In the genomic region with DNA sequence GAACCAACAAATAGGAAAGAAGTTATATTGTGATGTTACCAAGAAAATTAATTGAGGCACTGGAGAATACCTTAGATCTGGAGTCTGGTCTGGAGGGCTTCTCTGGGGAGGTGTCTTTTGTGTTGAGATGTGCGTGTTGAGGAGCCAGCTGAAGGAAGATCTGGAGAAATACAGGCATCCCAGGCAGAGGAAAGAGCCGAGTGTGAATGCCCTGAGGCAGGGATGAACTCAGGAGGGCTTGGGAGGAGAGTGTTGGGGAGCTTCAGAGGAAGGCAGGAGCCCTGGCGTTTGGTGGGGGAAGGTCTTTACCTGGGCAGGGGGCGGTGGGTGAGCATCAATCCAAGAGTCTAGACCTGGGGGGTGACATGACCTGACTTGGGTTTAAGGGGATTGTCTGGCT, we compare ENCODE assay signal across 1 cellular context.
TF ChIP-seq lines count a peak whose summit lies in the region.

No MANE protein-coding gene starts in this region.

TF ChIP-seq in H1, 55 proteins besides CTCF, POLR2A, EP300 and RAD21:
- TF ChIP-seq, protein P1, sequence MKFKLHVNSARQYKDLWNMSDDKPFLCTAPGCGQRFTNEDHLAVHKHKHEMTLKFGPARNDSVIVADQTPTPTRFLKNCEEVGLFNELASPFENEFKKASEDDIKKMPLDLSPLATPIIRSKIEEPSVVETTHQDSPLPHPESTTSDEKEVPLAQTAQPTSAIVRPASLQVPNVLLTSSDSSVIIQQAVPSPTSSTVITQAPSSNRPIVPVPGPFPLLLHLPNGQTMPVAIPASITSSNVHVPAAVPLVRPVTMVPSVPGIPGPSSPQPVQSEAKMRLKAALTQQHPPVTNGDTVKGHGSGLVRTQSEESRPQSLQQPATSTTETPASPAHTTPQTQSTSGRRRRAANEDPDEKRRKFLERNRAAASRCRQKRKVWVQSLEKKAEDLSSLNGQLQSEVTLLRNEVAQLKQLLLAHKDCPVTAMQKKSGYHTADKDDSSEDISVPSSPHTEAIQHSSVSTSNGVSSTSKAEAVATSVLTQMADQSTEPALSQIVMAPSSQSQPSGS (IDR thresholded peaks at IDR 0.05; ENCODE audit: low read length) = no peak
- TF ChIP-seq SRF (IDR thresholded peaks at IDR 0.05; ENCODE audit: low read depth, low read length) (no peak), BCL11A (IDR thresholded peaks at IDR 0.05; ENCODE audit: low read depth in 2 of 2, low read length in 2 of 2) (no peak), GABPA (IDR thresholded peaks at IDR 0.05; ENCODE audit: borderline replicate concordance, insufficient read depth, low read length) (no peak), EZH2 (IDR thresholded peaks at IDR 0.05; ENCODE audit: low read depth, low read length, severe bottlenecking) (no peak), NRF1 (IDR thresholded peaks at IDR 0.05; ENCODE audit: low read depth, low read length) (no peak), GTF2F1 (IDR thresholded peaks at IDR 0.05; ENCODE audit: borderline replicate concordance, low read depth, low read length) (no peak), JUND (IDR thresholded peaks at IDR 0.05; ENCODE audit: low read length) (no peak), BACH1 (IDR thresholded peaks at IDR 0.05; ENCODE audit: low read length) (no peak), ASH2L (IDR thresholded peaks at IDR 0.05; ENCODE audit: low read length) (no peak)
TF ChIP-seq in H1: peak in this region for 0.
